In genomic region chr2:240998706-240999000, GRCh38 we compare ENCODE assay signal across 1 cellular context.
TF ChIP-seq lines count a peak whose summit lies in the region.

No MANE protein-coding gene starts in this region.

TF ChIP-seq in GM23338, 12 proteins besides CTCF, POLR2A, EP300 and RAD21 (continued from another document):
- TF ChIP-seq ZNF462 (CRISPR knock-in tag; IDR thresholded peaks at IDR 0.05) (no peak), ZNF331 (CRISPR knock-in tag; IDR thresholded peaks at IDR 0.05; ENCODE audit: low read depth) (no peak), EZH2phosphoT487 (IDR thresholded peaks at IDR 0.05; ENCODE audit: unreplicated experiment) (no peak)
TF ChIP-seq in GM23338: peak in this region for 0.
